In genomic region chr14:72948481-72949138, GRCh38 we compare ENCODE assay signal across 8 cellular contexts. TPM values are rescaled to one million over a fixed set of nuclear protein-coding genes. Genes with fewer than 3 reads are reported as not detected.
DNase-seq lines count a peak whose midpoint lies in the region; ATAC-seq and TF ChIP-seq lines count a peak whose summit lies in the region.

No MANE protein-coding gene starts in this region.

- H3K9me3 ChIP-seq in smooth muscle cell (replicated peaks; ENCODE audit: low read depth) = no peaks in the 10 kb centered on the region

- H3K4me3 ChIP-seq in smooth muscle cell = no peak overlapping the region

- H3K27ac ChIP-seq in smooth muscle cell (ENCODE audit: low read depth) = no peak overlapping the region

- H3K9ac ChIP-seq in smooth muscle cell (ENCODE audit: low read depth) = no peak overlapping the region

- no peaks in the 10 kb centered on the region for H3F3A ChIP-seq in smooth muscle cell (ENCODE audit: low read depth)

- DNase-seq in DMS53 (lab: John Stamatoyannopoulos, UW) (peak; percentile 65), KG1 (lab: John Stamatoyannopoulos, UW) (peak; percentile 40), T-helper 22 cell (ENCODE audit: low read depth) (peak; percentile 16), anterior cingulate cortex (lab: John Stamatoyannopoulos, UW) (peak in 44 of 58 donors; percentile 2 to 82 (median 29)), hypothalamus (lab: John Stamatoyannopoulos, UW) (peak in 38 of 51 donors; percentile 1 to 74 (median 38)), smooth muscle cell (lab: John Stamatoyannopoulos, UW; ENCODE audit: unreplicated experiment) (peak; percentile 7)

- H3K27me3 ChIP-seq in smooth muscle cell (ENCODE audit: low read depth) = no peaks in the 10 kb centered on the region

- no peak overlapping the region for H3K4me2 ChIP-seq in smooth muscle cell

- no peaks in the 10 kb centered on the region for H3K79me2 ChIP-seq in smooth muscle cell (ENCODE audit: low read depth)

- no peaks in the 10 kb centered on the region for H3K36me3 ChIP-seq in smooth muscle cell (ENCODE audit: low read depth)

- H3K4me1 ChIP-seq in smooth muscle cell (ENCODE audit: low read depth) = no peaks in the 10 kb centered on the region

- no peak overlapping the region for H2AFZ ChIP-seq in smooth muscle cell (ENCODE audit: low read depth)

- WGBS in smooth muscle cell (ENCODE audit: low lambda C conversion rate) = 44% methylated on average over 5 of the region's 5 CpGs

- no peaks in the 10 kb centered on the region for H4K20me1 ChIP-seq in smooth muscle cell (ENCODE audit: low read depth)

- TF ChIP-seq CTCF in smooth muscle cell (IDR thresholded peaks at IDR 0.05; ENCODE audit: borderline replicate concordance, insufficient read depth, poor library complexity, severe bottlenecking) = peak; percentile 90

- ATAC-seq in GM18511 (IDR thresholded peaks at IDR 0.05; ENCODE audit: unreplicated experiment) (no peak), HG02759 (IDR thresholded peaks at IDR 0.05; ENCODE audit: unreplicated experiment) (no peak)

RNA-seq across cellular contexts. Expression of gene DCAF4, which starts 22.3 kb away (rescaled TPM):
- 9.2 and 13.2 TPM in 2 replicates for total RNA-seq in smooth muscle cell
- 7.6 and 8.2 TPM in 2 replicates for polyA plus RNA-seq in smooth muscle cell

RNA-seq across cellular contexts. Expression of gene DPF3, which starts 54.7 kb away (rescaled TPM):
- total RNA-seq in smooth muscle cell = 10.8 and 12.6 TPM in 2 replicates
- 3.6 and 4.9 TPM in 2 replicates for polyA plus RNA-seq in smooth muscle cell

Comparison
In these comparisons a context has a peak if more than half of its experiments do, and no peak if none do; other contexts are left out.
1. DNase-seq: peak in every context shown above with its lines; median percentile 65 in DMS53; 40 in KG1; 38 in hypothalamus; 29 in anterior cingulate cortex; 16 in T-helper 22 cell; 7 in smooth muscle cell.